Comparison of ENCODE assay signal across 22 cellular contexts in genomic region chr1:180301135-180301737, GRCh38.
DNase-seq lines count a peak whose midpoint lies in the region; ATAC-seq, FAIRE-seq and TF ChIP-seq lines count a peak whose summit lies in the region.
"Had no signal": no experiment of that assay in that cellular context is flagged by ENCODE, and none has a peak within 500 bp of the region (broad histone marks: within the 10 kb centered on the region; RNA-seq: fewer than 3 reads in every experiment).

No MANE protein-coding gene starts in this region.

- peak; percentile 12 for FAIRE-seq in endothelial cell of umbilical vein (lab: Jason Lieb, UNC)

- 100% methylated on average over 1 of the region's 1 CpG; no CpG with 5 or more reads in 1 of the 2 donors for WGBS in gastroesophageal sphincter (ENCODE audit: low coverage in 1 of 2), 2 donors

- H3K79me2 ChIP-seq in endothelial cell of umbilical vein (ENCODE audit: control insufficient read depth, insufficient read depth, low read length): no peaks in the 10 kb centered on the region

- H3K9me3 ChIP-seq in breast epithelium (no peaks in the 10 kb centered on the region), SJSA1 (replicated peaks) (no peaks in the 10 kb centered on the region; the same call in 1 of the 2 replicates), endothelial cell of umbilical vein (replicated peaks; ENCODE audit: control insufficient read depth, insufficient read depth, low read length) (no peaks in the 10 kb centered on the region), gastroesophageal sphincter (peaks cover 0 to 4% (median 0%) of the 10 kb centered on the region in 3 donors), BE2C (no peaks in the 10 kb centered on the region; the same call in 1 of the 2 replicates)
- H3K9me3 ChIP-seq: colonic mucosa, HAP-1, sigmoid colon, uterus had no signal

- no peaks in the 10 kb centered on the region for H3K27me3 Mint-ChIP-seq in MCF 10A (ENCODE audit: insufficient read depth, unreplicated experiment)
- H3K27me3 Mint-ChIP-seq: activated naive CD4-positive, alpha-beta T cell treated with anti-CD3 and anti-CD28 coated beads, Interleukin-2, amount 50 U/mL, for 24 hours had no signal

- H3K4me1 ChIP-seq in breast epithelium (no peaks in the 10 kb centered on the region), SJSA1 (replicated peaks) (peaks cover 9% of the 10 kb centered on the region), endothelial cell of umbilical vein (ENCODE audit: control insufficient read depth, extremely low read depth, insufficient read depth, low read length) (no peaks in the 10 kb centered on the region), gastroesophageal sphincter (no peaks in the 10 kb centered on the region), BE2C (peaks cover 14% of the 10 kb centered on the region)
- H3K4me1 ChIP-seq: colonic mucosa, HAP-1, uterus had no signal

- peaks cover 12% of the 10 kb centered on the region for H3K36me3 Mint-ChIP-seq in MCF 10A (ENCODE audit: insufficient read depth, unreplicated experiment)

- no TSS peak for BruUV-seq in MCF 10A (replicated peaks; lab: Mats Ljungman, UMichigan)
- BruUV-seq in endothelial cell of umbilical vein (replicated peaks; lab: Mats Ljungman, UMichigan): no TSS peak

- peaks cover 11% of the 10 kb centered on the region for H3K4me1 Mint-ChIP-seq in MCF 10A (ENCODE audit: insufficient read depth, unreplicated experiment)
- H3K4me1 Mint-ChIP-seq: immature natural killer cell, nephron had no signal

- no peaks in the 10 kb centered on the region for H3K9me3 Mint-ChIP-seq in MCF 10A (ENCODE audit: unreplicated experiment)
- H3K9me3 Mint-ChIP-seq: activated naive CD4-positive, alpha-beta T cell treated with anti-CD3 and anti-CD28 coated beads, Interleukin-2, amount 50 U/mL, for 24 hours had no signal

- H3K4me3 Mint-ChIP-seq in MCF 10A (ENCODE audit: unreplicated experiment): no peak overlapping the region
- H3K4me3 Mint-ChIP-seq: activated naive CD4-positive, alpha-beta T cell treated with anti-CD3 and anti-CD28 coated beads, Interleukin-2, amount 50 U/mL, for 24 hours; immature natural killer cell; nephron had no signal

- H3K36me3 ChIP-seq in breast epithelium (no peaks in the 10 kb centered on the region), SJSA1 (no peaks in the 10 kb centered on the region), endothelial cell of umbilical vein (ENCODE audit: control insufficient read depth in 2 of 2, extremely low read depth in 1 of 2, insufficient read depth in 2 of 2, low read length in 2 of 2) (no peaks in the 10 kb centered on the region), gastroesophageal sphincter (no peaks in the 10 kb centered on the region), BE2C (no peaks in the 10 kb centered on the region)
- H3K36me3 ChIP-seq: colonic mucosa, left ventricle myocardium inferior, sigmoid colon, uterus had no signal

- intact Hi-C loops in MCF 10A (cut with micrococcal nuclease) (no loop called here), breast epithelium (cut with DNase I; ENCODE audit: low total_unique reads) (no loop called here), endothelial cell of umbilical vein (cut with micrococcal nuclease) (no loop called here)

- POLR2A ChIA-PET in MCF 10A (lab: Yijun Ruan, JAX) (interaction anchor here (0.9 to 1.0 kb wide), 2 partner anchors 14 to 40 kb away, joined by 3 read pairs; no protein-coding TSS in a partner anchor), endothelial cell of umbilical vein (lab: Charles Lee) (no interaction called here)

- no peak for TF ChIP-seq POLR2A in breast epithelium (IDR thresholded peaks at IDR 0.05)
- TF ChIP-seq POLR2A in endothelial cell of umbilical vein (IDR thresholded peaks at IDR 0.05; ENCODE audit: low read depth, low read length): no peak
- no peak for TF ChIP-seq POLR2A in gastroesophageal sphincter (IDR thresholded peaks at IDR 0.05)

- H3K27ac Mint-ChIP-seq in MCF 10A (ENCODE audit: low read depth, unreplicated experiment): no peak overlapping the region
- H3K27ac Mint-ChIP-seq: activated naive CD4-positive, alpha-beta T cell treated with anti-CD3 and anti-CD28 coated beads, Interleukin-2, amount 50 U/mL, for 24 hours; immature natural killer cell; nephron had no signal

- peak; percentile 16 for DNase-seq in MCF 10A (ENCODE audit: unreplicated experiment)
- no peak for DNase-seq in breast epithelium (ENCODE audit: low spot score in 2 of 2)
- DNase-seq in SJSA1 (ENCODE audit: low read depth in 1 of 2, low spot score in 2 of 2): no peak
- no peak for DNase-seq in endothelial cell of umbilical vein (ENCODE audit: low read depth, low spot score)
- no peak for DNase-seq in stimulated activated naive CD8-positive, alpha-beta T cell treated with anti-CD3 and anti-CD28 coated beads, Interleukin-15, Interleukin-2, amounts not matched to agents 100 U/mL and 50 U/mL, for 24 hours
- DNase-seq in BE2C: no peak
- DNase-seq: ACHN, Calu3, colonic mucosa, immature natural killer cell, KG1, left ventricle myocardium inferior, NCI-H1694 treated with DMSO at 0.1 percent for 48 hours, sigmoid colon, T1000, uterus had no signal

- dilution Hi-C loops in endothelial cell of umbilical vein (cut with MboI; ENCODE audit: extremely low pct_ligation_motif_present, low sequenced_read_pairs): no loop called here

- peak; percentile 23 for ATAC-seq in stimulated activated naive CD8-positive, alpha-beta T cell treated with anti-CD3 and anti-CD28 coated beads, Interleukin-15, Interleukin-2, amounts not matched to agents 100 U/mL and 50 U/mL, for 24 hours
- no peak for ATAC-seq in gastroesophageal sphincter
- no peak for ATAC-seq in GM21526 (IDR thresholded peaks at IDR 0.05; ENCODE audit: low FRiP score, unreplicated experiment)

- H3K4me3 ChIP-seq in breast epithelium (no peak overlapping the region), SJSA1 (no peak overlapping the region), endothelial cell of umbilical vein (replicated peaks in 1 of 3; ENCODE audit: insufficient read depth in 1 of 3, low read depth in 1 of 3, low read length in 3 of 3) (no peak overlapping the region), gastroesophageal sphincter (no peak overlapping the region), BE2C (ENCODE audit: low read depth, low read length) (no peak overlapping the region)
- H3K4me3 ChIP-seq: colonic mucosa, HAP-1, left ventricle myocardium inferior, sigmoid colon, uterus had no signal

- H3K27me3 ChIP-seq in breast epithelium (no peaks in the 10 kb centered on the region), SJSA1 (replicated peaks) (no peaks in the 10 kb centered on the region), endothelial cell of umbilical vein (ENCODE audit: control insufficient read depth in 2 of 2, insufficient read depth in 2 of 2, low read length in 2 of 2) (no peaks in the 10 kb centered on the region), gastroesophageal sphincter (no peaks in the 10 kb centered on the region), BE2C (no peaks in the 10 kb centered on the region)
- H3K27me3 ChIP-seq: colonic mucosa, sigmoid colon, uterus had no signal

- no peaks in the 10 kb centered on the region for H3K9me1 ChIP-seq in endothelial cell of umbilical vein (replicated peaks; ENCODE audit: control insufficient read depth, extremely low read depth, insufficient read depth, low read length)

- TF ChIP-seq CTCF in MCF 10A (IDR thresholded peaks at IDR 0.05; ENCODE audit: unreplicated experiment): no peak
- no peak for TF ChIP-seq CTCF in breast epithelium (IDR thresholded peaks at IDR 0.05)
- TF ChIP-seq CTCF in endothelial cell of umbilical vein (IDR thresholded peaks at IDR 0.05; ENCODE audit: extremely low read depth in 1 of 2, insufficient read depth in 1 of 2, low read depth in 1 of 2, low read length in 2 of 2): no peak
- no peak for TF ChIP-seq CTCF in gastroesophageal sphincter (IDR thresholded peaks at IDR 0.05)
- no peak for TF ChIP-seq CTCF in BE2C (IDR thresholded peaks at IDR 0.05; ENCODE audit: low read depth, low read length)

- no peak overlapping the region for H3K4me2 ChIP-seq in endothelial cell of umbilical vein (ENCODE audit: insufficient read depth, low read length)

- CTCF ChIA-PET in MCF 10A (lab: Yijun Ruan, JAX): no interaction called here
- CTCF ChIA-PET in endothelial cell of umbilical vein (lab: Charles Lee): no interaction called here

- no peak overlapping the region for H2AFZ ChIP-seq in endothelial cell of umbilical vein (ENCODE audit: low read depth, low read length)

- no peaks in the 10 kb centered on the region for H4K20me1 ChIP-seq in endothelial cell of umbilical vein (replicated peaks; ENCODE audit: control insufficient read depth, extremely low read depth, insufficient read depth, low read length)

- no peak overlapping the region for H3K9ac ChIP-seq in endothelial cell of umbilical vein (replicated peaks; ENCODE audit: extremely low read depth, insufficient read depth, low read length)

- no peak for TF ChIP-seq EP300 in gastroesophageal sphincter (IDR thresholded peaks at IDR 0.05)

- H3K27ac ChIP-seq in breast epithelium (no peak overlapping the region), SJSA1 (peak overlapping the region; percentile 3; the same call in 1 of the 2 replicates), endothelial cell of umbilical vein (ENCODE audit: insufficient read depth, low read depth, low read length) (no peak overlapping the region), gastroesophageal sphincter (no peak overlapping the region)
- H3K27ac ChIP-seq: C4-2B, colonic mucosa, left ventricle myocardium inferior, sigmoid colon, uterus had no signal

TF ChIP-seq in endothelial cell of umbilical vein, 7 proteins besides CTCF, POLR2A, EP300 and RAD21:
- no peak for TF ChIP-seq MYC (IDR thresholded peaks at IDR 0.05; ENCODE audit: low read depth, low read length)
- TF ChIP-seq MAX (IDR thresholded peaks at IDR 0.05; ENCODE audit: insufficient read depth, insufficient read length): no peak
- no peak for TF ChIP-seq FOS (IDR thresholded peaks at IDR 0.05; ENCODE audit: borderline replicate concordance, insufficient read depth, low read length)
- TF ChIP-seq JUN (IDR thresholded peaks at IDR 0.05; ENCODE audit: borderline replicate concordance, insufficient read depth, insufficient read length, low read depth): no peak
- TF ChIP-seq EZH2 (IDR thresholded peaks at IDR 0.05; ENCODE audit: borderline replicate concordance, low read depth, low read length, severe bottlenecking): no peak
- TF ChIP-seq POLR2AphosphoS5 (IDR thresholded peaks at IDR 0.05; ENCODE audit: insufficient read depth, low read depth, low read length): no peak
- no peak for TF ChIP-seq GATA2 (IDR thresholded peaks at IDR 0.05; ENCODE audit: insufficient read depth, insufficient read length, low read depth, low read length)
TF ChIP-seq in endothelial cell of umbilical vein: peak in this region for 0.
